13 cellular contexts compared by ENCODE assay signal in the genomic region with DNA sequence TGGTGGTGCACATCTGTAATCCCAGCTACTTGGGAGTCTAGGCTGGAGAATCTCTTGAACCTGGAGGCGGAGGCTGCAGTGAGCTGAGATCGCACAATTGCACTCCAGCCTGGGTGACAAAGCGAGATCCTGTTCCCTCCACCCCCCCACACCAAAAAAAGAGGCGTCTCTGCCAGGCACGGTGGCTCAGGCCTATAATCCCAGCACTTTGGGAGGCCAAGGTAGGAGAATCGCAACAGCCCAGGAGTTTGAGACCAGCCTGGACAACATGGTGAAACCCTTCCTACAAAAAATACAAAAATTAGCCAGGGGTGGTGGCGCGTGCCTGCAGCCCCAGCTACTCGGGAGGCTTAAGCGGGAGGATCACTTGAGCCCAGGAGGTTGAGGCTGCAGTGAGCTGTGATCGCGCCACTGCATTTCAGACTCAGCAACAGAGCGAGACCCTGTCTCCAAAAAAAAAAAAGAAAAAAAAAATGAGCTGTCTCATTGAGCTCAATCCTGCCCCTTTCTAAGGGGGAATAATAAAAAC. TPM values are rescaled to one million over a fixed set of nuclear protein-coding genes. Genes with fewer than 3 reads are reported as not detected.
DNase-seq lines count a peak whose midpoint lies in the region; ATAC-seq and TF ChIP-seq lines count a peak whose summit lies in the region.
"Had no signal": no experiment of that assay in that cellular context is flagged by ENCODE, and none has a peak within 500 bp of the region (broad histone marks: within the 10 kb centered on the region; RNA-seq: fewer than 3 reads in every experiment).

No MANE protein-coding gene starts in this region.

- no peak for TF ChIP-seq EP300 in esophagus muscularis mucosa (IDR thresholded peaks at IDR 0.05)

- DNase-seq in LNCaP clone FGC (ENCODE audit: low read depth) (no peak), esophagus muscularis mucosa (ENCODE audit: extremely low spot score) (no peak), posterior vena cava (ENCODE audit: low spot score) (peak; percentile 46), SKM-1 treated with dmso at 0.1 percent for 144 hours (lab: John Stamatoyannopoulos, UW; ENCODE audit: unreplicated experiment) (no peak)
- DNase-seq: CD4-positive, alpha-beta T cell; NCI-H1694; stimulated activated CD8-positive, alpha-beta memory T cell treated with anti-CD3 and anti-CD28 coated beads, Interleukin-4, amount 100 ng/mL, for 48 hours had no signal

- no peak for TF ChIP-seq POLR2A in esophagus muscularis mucosa (IDR thresholded peaks at IDR 0.05; ENCODE audit: low read depth)

- H3K4me1 ChIP-seq in BLaER1 treated with 17β-estradiol and CSF1 and Interleukin-3, amounts not matched to agents 10 nM and 100 nM = peaks cover 24 to 50% (median 36%) of the 10 kb centered on the region in 10 experiments
- peaks cover 38 to 82% (median 79%) of the 10 kb centered on the region in 4 donors for H3K4me1 ChIP-seq in esophagus muscularis mucosa

- H3K27ac ChIP-seq in BLaER1 treated with 17β-estradiol and CSF1 and Interleukin-3, amounts not matched to agents 10 nM and 100 nM = peak overlapping the region in 4 of 11 experiments; percentile 50 to 90 (median 74); a peak in 2 of 22 replicates
- H3K27ac ChIP-seq in esophagus muscularis mucosa (replicated peaks in 1 of 4) = peak overlapping the region; percentile 89 to 98 (median 97)
- H3K27ac ChIP-seq: SK-N-MC had no signal

- H3K9ac ChIP-seq in BLaER1 treated with 17β-estradiol and CSF1 and Interleukin-3, amounts not matched to agents 10 nM and 100 nM = peak overlapping the region; percentile 76 to 93 (median 88); a peak in 20 of 22 replicates

- ATAC-seq in GM19395 (IDR thresholded peaks at IDR 0.05; ENCODE audit: unreplicated experiment) (no peak), GM21515 (IDR thresholded peaks at IDR 0.05; ENCODE audit: unreplicated experiment) (no peak), HG02970 (IDR thresholded peaks at IDR 0.05; ENCODE audit: low FRiP score, unreplicated experiment) (no peak)

- TF ChIP-seq CTCF in LNCaP clone FGC (IDR thresholded peaks at IDR 0.05; ENCODE audit: control insufficient read depth, extremely low read depth, insufficient read depth) (no peak), esophagus muscularis mucosa (IDR thresholded peaks at IDR 0.05) (no peak)

- no peaks in the 10 kb centered on the region for H3K9me3 ChIP-seq in BLaER1 treated with 17β-estradiol and CSF1 and Interleukin-3, amounts not matched to agents 10 nM and 100 nM (replicated peaks in 1 of 11)
- H3K9me3 ChIP-seq in esophagus muscularis mucosa = no peaks in the 10 kb centered on the region

- peaks cover 64 to 76% (median 71%) of the 10 kb centered on the region in 11 experiments for H4K20me1 ChIP-seq in BLaER1 treated with 17β-estradiol and CSF1 and Interleukin-3, amounts not matched to agents 10 nM and 100 nM

- H3K36me3 ChIP-seq in BLaER1 treated with 17β-estradiol and CSF1 and Interleukin-3, amounts not matched to agents 10 nM and 100 nM = peaks cover 12 to 37% (median 23%) of the 10 kb centered on the region in 11 experiments; a peak in 17 of 22 replicates
- H3K36me3 ChIP-seq in esophagus muscularis mucosa = peaks cover 0 to 7% (median 0%) of the 10 kb centered on the region in 4 donors

- intact Hi-C loops in esophagus muscularis mucosa (cut with DNase I) (loop anchor here (5.0 to 10.0 kb wide), 2 partner anchors 142 to 346 kb away; a partner anchor contains a TSS), posterior vena cava (cut with DNase I) (loop anchor here in 1 of 2 donors (10.0 kb wide), 1 partner anchor 144 kb away; a partner anchor contains a TSS)

- peak overlapping the region in 8 of 10 experiments; percentile 79 to 90 (median 83); a peak in 16 of 20 replicates for H3K4me3 ChIP-seq in BLaER1 treated with 17β-estradiol and CSF1 and Interleukin-3, amounts not matched to agents 10 nM and 100 nM
- H3K4me3 ChIP-seq in LNCaP clone FGC (ENCODE audit: low read depth, low read length) = peak overlapping the region; percentile 83
- peak overlapping the region; percentile 75 to 98 (median 86) for H3K4me3 ChIP-seq in esophagus muscularis mucosa

- 94% methylated on average over 13 of the region's 13 CpGs for WGBS in esophagus muscularis mucosa

- H3K4me2 ChIP-seq in BLaER1 treated with 17β-estradiol and CSF1 and Interleukin-3, amounts not matched to agents 10 nM and 100 nM = peak overlapping the region; percentile 84 to 97 (median 91)

- H3K27me3 ChIP-seq in BLaER1 treated with 17β-estradiol and CSF1 and Interleukin-3, amounts not matched to agents 10 nM and 100 nM = no peaks in the 10 kb centered on the region
- no peaks in the 10 kb centered on the region for H3K27me3 ChIP-seq in esophagus muscularis mucosa

RNA-seq across cellular contexts. Expression of a gene that starts 1.8 kb away (rescaled TPM):
- 100 to 1,000 TPM; 164 to 283 (median 229) TPM for total RNA-seq in esophagus muscularis mucosa
- total RNA-seq in posterior vena cava = 100 to 1,000 TPM; 102 to 107 TPM

RNA-seq across cellular contexts. Expression of a gene that starts 3.1 kb away (rescaled TPM):
- total RNA-seq in esophagus muscularis mucosa = 10 to 100 TPM in 2 of 4 donors, 1 to 10 TPM in 2; 5.0 to 11.7 (median 10.1) TPM
- total RNA-seq in posterior vena cava = 10 to 100 TPM; 10.4 to 11.3 TPM

RNA-seq across cellular contexts. Expression of a gene that starts 49.3 kb away (rescaled TPM):
- total RNA-seq in esophagus muscularis mucosa = 1 to 10 TPM in 1 of 4 donors, not detected in 3; 1.0 TPM
- not detected for total RNA-seq in posterior vena cava
- total RNA-seq: myocyte had no signal
